ENCODE assay signal across 2 cellular contexts in genomic region chr12:96402522-96402921, GRCh38.
A peak's percentile ranks its signal among the peaks of the same experiment; 100 is the strongest.
TF ChIP-seq lines count a peak whose summit lies in the region.
"Not testable (repeated sequence)": the region's sequence is repeated elsewhere in the genome, so short reads cannot be mapped to it uniquely, and the experiment has no call there.

No MANE protein-coding gene starts in this region.

TF ChIP-seq in IMR-90, 13 proteins besides CTCF, POLR2A, EP300 and RAD21:
- TF ChIP-seq CEBPB (IDR thresholded peaks at IDR 0.05; ENCODE audit: low read depth, low read length) = 0 out of 2 replicates have a peak, but pooled peaks have one; percentile 36
TF ChIP-seq in IMR-90: peak in this region for 1; not testable (repeated sequence) for 12.

TF ChIP-seq in K562, 482 proteins besides CTCF, POLR2A, EP300 and RAD21:
- TF ChIP-seq CEBPB (tag; IDR thresholded peaks at IDR 0.05) (peak; percentile 47; the same call in 1 of the 2 replicates), CEBPG (tag; conservative IDR thresholded peaks at IDR 0.05 in 1 of 2, IDR thresholded peaks at IDR 0.05 in 1 of 2) (peak; percentile 49 to 81; a peak in 3 of 4 replicates)
- not testable (repeated sequence) for TF ChIP-seq CEBPG (CRISPR knock-in tag; IDR thresholded peaks at IDR 0.05)
